Comparison of ENCODE assay signal across 9 cellular contexts in the genomic region with DNA sequence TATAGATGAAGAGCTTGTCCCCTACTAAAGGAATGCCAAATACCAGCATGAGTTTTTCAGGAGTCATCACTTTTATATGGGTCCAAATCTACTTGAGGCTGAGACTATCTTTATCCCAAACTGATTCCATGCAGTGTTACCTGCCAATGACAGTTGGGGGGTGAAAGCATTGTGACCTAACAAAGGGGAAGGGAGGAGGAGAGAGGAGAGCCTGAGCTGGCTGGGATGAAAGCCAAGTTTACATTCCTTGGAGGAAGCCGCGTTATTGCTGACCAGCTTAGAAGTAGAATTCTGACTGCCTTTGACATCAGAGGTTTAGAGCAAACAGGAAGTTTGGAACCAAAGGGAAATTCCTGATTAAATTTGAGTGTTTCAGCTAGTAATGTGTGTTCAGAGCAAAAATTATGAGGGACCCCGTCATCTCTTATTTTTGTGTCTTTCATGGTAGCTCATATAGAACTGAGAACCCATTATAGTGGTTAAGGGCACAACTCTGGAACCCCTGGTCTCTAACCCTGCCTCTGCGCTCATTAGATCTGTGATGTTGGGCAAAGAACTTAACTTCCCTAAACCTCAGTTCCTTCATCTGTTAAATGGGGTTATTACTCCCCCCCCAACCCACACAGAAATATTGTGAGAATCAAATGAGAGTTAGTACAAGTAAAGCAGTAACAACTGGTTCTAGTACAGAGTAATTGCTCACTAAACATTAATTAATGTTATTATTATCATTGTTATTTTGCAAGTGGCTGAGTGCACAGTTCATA.
DNase-seq lines count a peak whose midpoint lies in the region; ATAC-seq and TF ChIP-seq lines count a peak whose summit lies in the region.
"Had no signal": no experiment of that assay in that cellular context is flagged by ENCODE, and none has a peak within 500 bp of the region (broad histone marks: within the 10 kb centered on the region; RNA-seq: fewer than 3 reads in every experiment).

No MANE protein-coding gene starts in this region.

- H3K27ac Mint-ChIP-seq in activated naive CD8-positive, alpha-beta T cell treated with anti-CD3 and anti-CD28 coated beads for 36 hours: no peak overlapping the region
- no peak overlapping the region for H3K27ac Mint-ChIP-seq in nephron progenitor cell
- H3K27ac Mint-ChIP-seq: effector memory CD8-positive, alpha-beta T cell had no signal

- H3K4me1 ChIP-seq in stomach smooth muscle (ENCODE audit: control insufficient read depth, insufficient read depth, low read length): peaks cover 9% of the 10 kb centered on the region

- H3K27me3 ChIP-seq in stomach smooth muscle (ENCODE audit: control insufficient read depth in 1 of 2, insufficient read depth in 2 of 2, low read length in 2 of 2): no peaks in the 10 kb centered on the region

- H3K9ac ChIP-seq in stomach smooth muscle (ENCODE audit: low read length in 2 of 2): peak overlapping the region in 1 of 2 donors; percentile 36

- H3K4me3 Mint-ChIP-seq in activated naive CD8-positive, alpha-beta T cell treated with anti-CD3 and anti-CD28 coated beads for 36 hours: no peak overlapping the region
- no peak overlapping the region for H3K4me3 Mint-ChIP-seq in nephron progenitor cell
- H3K4me3 Mint-ChIP-seq: effector memory CD8-positive, alpha-beta T cell had no signal

- TF ChIP-seq CTCF in astrocyte of the cerebellum (IDR thresholded peaks at IDR 0.05; ENCODE audit: low read depth, low read length, missing control alignments) (no peak), nephron progenitor cell (IDR thresholded peaks at IDR 0.05) (no peak)

- DNase-seq in HT1080 (ENCODE audit: low read depth) (peak; percentile 96), astrocyte of the cerebellum (ENCODE audit: low read depth) (peak; percentile 99), hepatic stellate cell (ENCODE audit: low spot score) (peak; percentile 75), islet precursor cell (no peak), nephron progenitor cell (no peak)
- no peak for DNase-seq in activated naive CD8-positive, alpha-beta T cell treated with anti-CD3 and anti-CD28 coated beads for 36 hours
- DNase-seq: effector memory CD8-positive, alpha-beta T cell had no signal

- peak overlapping the region; percentile 49 for H3K27ac ChIP-seq in stomach smooth muscle (ENCODE audit: low read length)

- H3K4me1 Mint-ChIP-seq in activated naive CD8-positive, alpha-beta T cell treated with anti-CD3 and anti-CD28 coated beads for 36 hours: peaks cover 10% of the 10 kb centered on the region
- H3K4me1 Mint-ChIP-seq in nephron progenitor cell: no peaks in the 10 kb centered on the region

- no peaks in the 10 kb centered on the region for H3K9me3 ChIP-seq in stomach smooth muscle (ENCODE audit: control insufficient read depth in 2 of 2, low read length in 2 of 2)

- no peak for ATAC-seq in HG03442 (IDR thresholded peaks at IDR 0.05; ENCODE audit: unreplicated experiment)
- ATAC-seq: effector memory CD8-positive, alpha-beta T cell had no signal

- H3K36me3 Mint-ChIP-seq in activated naive CD8-positive, alpha-beta T cell treated with anti-CD3 and anti-CD28 coated beads for 36 hours: peaks cover 19% of the 10 kb centered on the region
- H3K36me3 Mint-ChIP-seq in nephron progenitor cell (ENCODE audit: low read depth): peaks cover 14% of the 10 kb centered on the region

- no peak overlapping the region for H3K4me3 ChIP-seq in astrocyte of the cerebellum (ENCODE audit: low read depth, low read length)
- H3K4me3 ChIP-seq in stomach smooth muscle (ENCODE audit: low read length in 2 of 2): no peak overlapping the region

- in situ Hi-C loops in astrocyte of the cerebellum (cut with HindIII; ENCODE audit: low sequenced_read_pairs): no loop called here

- no peaks in the 10 kb centered on the region for H3K27me3 Mint-ChIP-seq in activated naive CD8-positive, alpha-beta T cell treated with anti-CD3 and anti-CD28 coated beads for 36 hours
- H3K27me3 Mint-ChIP-seq in nephron progenitor cell (ENCODE audit: low read depth, poor library complexity): peaks cover 3% of the 10 kb centered on the region
- H3K27me3 Mint-ChIP-seq: effector memory CD8-positive, alpha-beta T cell had no signal

- H3K36me3 ChIP-seq in stomach smooth muscle (ENCODE audit: control insufficient read depth in 2 of 2, insufficient read depth in 2 of 2, low read length in 2 of 2): peaks cover 0 to 2% of the 10 kb centered on the region in 2 donors

- H3K9me3 Mint-ChIP-seq in activated naive CD8-positive, alpha-beta T cell treated with anti-CD3 and anti-CD28 coated beads for 36 hours: peaks cover 3% of the 10 kb centered on the region
- peaks cover 24% of the 10 kb centered on the region for H3K9me3 Mint-ChIP-seq in nephron progenitor cell
- H3K9me3 Mint-ChIP-seq: effector memory CD8-positive, alpha-beta T cell had no signal

Comparison
In these comparisons a context has a peak if more than half of its experiments do, and no peak if none do; other contexts are left out.
1. DNase-seq: peak in HT1080 (single experiment), astrocyte of the cerebellum (single experiment) and hepatic stellate cell (single experiment); none in islet precursor cell (single experiment), activated naive CD8-positive, alpha-beta T cell treated with anti-CD3 and anti-CD28 coated beads for 36 hours (single experiment) and nephron progenitor cell (single experiment).